Comparison of ENCODE assay signal across 4 cellular contexts in the genomic region with DNA sequence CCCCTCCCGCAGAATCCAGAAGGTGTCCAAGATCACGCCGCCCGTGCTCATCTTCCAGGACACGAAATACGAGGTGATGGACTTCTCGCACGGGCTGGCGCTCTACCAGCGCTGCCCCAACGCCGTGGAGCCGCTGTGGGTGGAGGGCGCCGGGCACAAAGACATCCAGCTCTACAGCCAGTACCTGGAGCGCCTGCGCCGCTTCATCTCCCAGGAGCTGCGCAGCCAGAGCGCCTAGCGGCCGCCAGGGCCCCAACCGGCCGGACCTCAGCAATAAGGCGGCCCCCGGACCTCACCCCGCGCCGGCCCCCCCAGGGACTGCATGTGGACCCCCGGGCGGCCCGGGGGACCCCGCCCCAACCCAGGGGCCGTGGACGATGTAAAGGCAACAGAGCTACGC. TPM values are rescaled to one million over a fixed set of nuclear protein-coding genes. Genes with fewer than 3 reads are reported as not detected.
"Had no signal": no experiment of that assay in that cellular context is flagged by ENCODE, and none has a peak within 500 bp of the region (broad histone marks: within the 10 kb centered on the region; RNA-seq: fewer than 3 reads in every experiment).

No MANE protein-coding gene starts in this region.

RNA-seq across cellular contexts. Expression of a gene that starts 50.5 kb away (rescaled TPM):
- total RNA-seq: HepG2, HT-29, IMR-90 had no signal
- polyA plus RNA-seq: HepG2, IgD-negative memory B cell had no signal
